Comparison of ENCODE assay signal across 1 cellular context in the genomic region with DNA sequence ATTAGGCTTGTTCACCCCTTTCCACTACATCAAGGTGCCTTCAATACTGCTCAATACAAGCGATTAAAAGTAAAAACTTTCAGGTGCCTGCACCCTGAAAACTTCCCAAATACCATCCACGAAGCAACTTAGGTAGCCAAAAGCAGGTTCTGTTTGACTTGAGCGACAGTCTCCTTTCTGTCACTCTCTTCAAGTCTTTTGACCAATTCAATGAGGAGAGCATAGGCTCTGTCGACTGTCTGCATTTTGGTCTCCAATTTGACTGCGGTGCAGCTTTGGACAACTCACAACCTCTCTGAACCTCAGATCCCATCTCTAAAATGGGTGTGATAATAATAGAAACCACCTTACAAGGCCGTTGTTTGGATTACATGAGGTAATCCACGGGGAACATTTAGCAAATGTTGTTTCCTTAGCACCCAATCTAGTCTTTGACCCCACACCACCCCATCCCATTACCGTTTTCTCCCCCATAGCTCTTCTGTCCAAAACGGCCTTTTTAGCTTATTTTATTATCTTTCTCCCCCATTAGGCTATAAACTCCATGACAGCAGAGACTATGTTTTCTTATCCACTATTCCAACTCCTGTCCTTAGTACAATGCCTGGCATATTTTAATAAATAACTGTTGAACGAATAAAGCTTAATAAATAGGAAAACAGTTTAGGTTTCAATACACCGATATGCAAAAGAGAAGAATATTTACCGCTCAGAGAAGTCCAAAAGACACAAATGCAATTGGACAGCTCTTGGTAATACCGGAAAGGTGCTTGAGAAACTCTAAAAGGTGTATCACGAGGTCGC.
TF ChIP-seq lines count a peak whose summit lies in the region.

No MANE protein-coding gene starts in this region.

TF ChIP-seq in HepG2, 621 proteins besides CTCF, POLR2A, EP300 and RAD21 (continued from another document and continues in another):
- TF ChIP-seq HNRNPK (IDR thresholded peaks at IDR 0.05; ENCODE audit: low read depth, low read length, poor library complexity, severe bottlenecking) (peak; percentile 55), ADNP (CRISPR knock-in tag; IDR thresholded peaks at IDR 0.05) (peak; percentile 91), ZBTB20 (CRISPR knock-in tag; IDR thresholded peaks at IDR 0.05; ENCODE audit: borderline replicate concordance, low read depth) (0 out of 2 replicates have a peak, but pooled peaks have one; percentile 2), ZNF816 (CRISPR knock-in tag; IDR thresholded peaks at IDR 0.05; ENCODE audit: borderline replicate concordance) (peak; percentile 83; the same call in 1 of the 2 replicates), ATF1 (CRISPR knock-in tag; IDR thresholded peaks at IDR 0.05) (peak; percentile 7; the same call in 1 of the 2 replicates), ZNF768 (CRISPR knock-in tag; IDR thresholded peaks at IDR 0.05) (peak; percentile 94; the same call in 1 of the 2 replicates), ASH2L (IDR thresholded peaks at IDR 0.05; ENCODE audit: insufficient read length, low read depth, low read length) (peak; percentile 46), WIZ (CRISPR knock-in tag; IDR thresholded peaks at IDR 0.05) (peak; percentile 11; the same call in 1 of the 2 replicates), CHCHD3 (CRISPR knock-in tag; IDR thresholded peaks at IDR 0.05) (no peak), AHDC1 (CRISPR knock-in tag; IDR thresholded peaks at IDR 0.05; ENCODE audit: borderline replicate concordance) (peak; percentile 42; the same call in 1 of the 2 replicates), ZNF644 (CRISPR knock-in tag; IDR thresholded peaks at IDR 0.05; ENCODE audit: low read depth) (no peak), ZFX (CRISPR knock-in tag; IDR thresholded peaks at IDR 0.05; ENCODE audit: low read depth) (no peak), ZNF629 (CRISPR knock-in tag; conservative IDR thresholded peaks at IDR 0.05) (peak; percentile 99), ETV5 (CRISPR knock-in tag; IDR thresholded peaks at IDR 0.05; ENCODE audit: borderline replicate concordance) (0 out of 2 replicates have a peak, but pooled peaks have one; percentile 25), CREB3 (CRISPR knock-in tag; IDR thresholded peaks at IDR 0.05) (peak; percentile 5; the same call in 1 of the 2 replicates), ZNF709 (CRISPR knock-in tag; IDR thresholded peaks at IDR 0.05) (0 out of 2 replicates have a peak, but pooled peaks have one; percentile 30), SPEN (CRISPR knock-in tag; IDR thresholded peaks at IDR 0.05; ENCODE audit: low read depth) (no peak), HNRNPH1 (optimal IDR thresholded peaks at IDR 0.05; ENCODE audit: low read depth, low read length) (no peak), GTF2F1 (IDR thresholded peaks at IDR 0.05; ENCODE audit: low read length) (0 out of 2 replicates have a peak, but pooled peaks have one; percentile 18), NCOA1 (CRISPR knock-in tag; IDR thresholded peaks at IDR 0.05) (0 out of 2 replicates have a peak, but pooled peaks have one; percentile 11), ZNF788 (CRISPR knock-in tag; IDR thresholded peaks at IDR 0.05; ENCODE audit: borderline replicate concordance) (no peak), ZNF772 (CRISPR knock-in tag; IDR thresholded peaks at IDR 0.05) (peak; percentile 75; the same call in 1 of the 2 replicates), ZNF567 (CRISPR knock-in tag; IDR thresholded peaks at IDR 0.05; ENCODE audit: borderline replicate concordance) (no peak), HIC2 (CRISPR knock-in tag; IDR thresholded peaks at IDR 0.05; ENCODE audit: low read depth) (0 out of 2 replicates have a peak, but pooled peaks have one; percentile 7), ZNF367 (CRISPR knock-in tag; IDR thresholded peaks at IDR 0.05; ENCODE audit: borderline replicate concordance) (no peak), MIER3 (CRISPR knock-in tag; IDR thresholded peaks at IDR 0.05; ENCODE audit: borderline replicate concordance) (peak; percentile 16; the same call in 1 of the 2 replicates), ZNF614 (CRISPR knock-in tag; IDR thresholded peaks at IDR 0.05; ENCODE audit: borderline replicate concordance) (peak; percentile 39), ZNF546 (CRISPR knock-in tag; conservative IDR thresholded peaks at IDR 0.05) (peak; percentile 6; the same call in 1 of the 2 replicates), KDM5A (IDR thresholded peaks at IDR 0.05; ENCODE audit: borderline replicate concordance, low read length) (peak; percentile 20; the same call in 1 of the 2 replicates), MTERF4 (CRISPR knock-in tag; IDR thresholded peaks at IDR 0.05) (0 out of 2 replicates have a peak, but pooled peaks have one; percentile 57), HDAC1 (CRISPR knock-in tag; IDR thresholded peaks at IDR 0.05) (peak; percentile 31; the same call in 1 of the 2 replicates)
- TF ChIP-seq, protein P1, sequence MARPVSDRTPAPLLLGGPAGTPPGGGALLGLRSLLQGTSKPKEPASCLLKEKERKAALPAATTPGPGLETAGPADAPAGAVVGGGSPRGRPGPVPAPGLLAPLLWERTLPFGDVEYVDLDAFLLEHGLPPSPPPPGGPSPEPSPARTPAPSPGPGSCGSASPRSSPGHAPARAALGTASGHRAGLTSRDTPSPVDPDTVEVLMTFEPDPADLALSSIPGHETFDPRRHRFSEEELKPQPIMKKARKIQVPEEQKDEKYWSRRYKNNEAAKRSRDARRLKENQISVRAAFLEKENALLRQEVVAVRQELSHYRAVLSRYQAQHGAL (CRISPR knock-in tag; IDR thresholded peaks at IDR 0.05; ENCODE audit: not compliant biosample characterization), result peak; percentile 6
- TF ChIP-seq, protein P2, sequence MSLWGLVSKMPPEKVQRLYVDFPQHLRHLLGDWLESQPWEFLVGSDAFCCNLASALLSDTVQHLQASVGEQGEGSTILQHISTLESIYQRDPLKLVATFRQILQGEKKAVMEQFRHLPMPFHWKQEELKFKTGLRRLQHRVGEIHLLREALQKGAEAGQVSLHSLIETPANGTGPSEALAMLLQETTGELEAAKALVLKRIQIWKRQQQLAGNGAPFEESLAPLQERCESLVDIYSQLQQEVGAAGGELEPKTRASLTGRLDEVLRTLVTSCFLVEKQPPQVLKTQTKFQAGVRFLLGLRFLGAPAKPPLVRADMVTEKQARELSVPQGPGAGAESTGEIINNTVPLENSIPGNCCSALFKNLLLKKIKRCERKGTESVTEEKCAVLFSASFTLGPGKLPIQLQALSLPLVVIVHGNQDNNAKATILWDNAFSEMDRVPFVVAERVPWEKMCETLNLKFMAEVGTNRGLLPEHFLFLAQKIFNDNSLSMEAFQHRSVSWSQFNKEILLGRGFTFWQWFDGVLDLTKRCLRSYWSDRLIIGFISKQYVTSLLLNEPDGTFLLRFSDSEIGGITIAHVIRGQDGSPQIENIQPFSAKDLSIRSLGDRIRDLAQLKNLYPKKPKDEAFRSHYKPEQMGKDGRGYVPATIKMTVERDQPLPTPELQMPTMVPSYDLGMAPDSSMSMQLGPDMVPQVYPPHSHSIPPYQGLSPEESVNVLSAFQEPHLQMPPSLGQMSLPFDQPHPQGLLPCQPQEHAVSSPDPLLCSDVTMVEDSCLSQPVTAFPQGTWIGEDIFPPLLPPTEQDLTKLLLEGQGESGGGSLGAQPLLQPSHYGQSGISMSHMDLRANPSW (CRISPR knock-in tag; IDR thresholded peaks at IDR 0.05; ENCODE audit: borderline replicate concordance), result 0 out of 2 replicates have a peak, but pooled peaks have one; percentile 70
- TF ChIP-seq, protein P3, sequence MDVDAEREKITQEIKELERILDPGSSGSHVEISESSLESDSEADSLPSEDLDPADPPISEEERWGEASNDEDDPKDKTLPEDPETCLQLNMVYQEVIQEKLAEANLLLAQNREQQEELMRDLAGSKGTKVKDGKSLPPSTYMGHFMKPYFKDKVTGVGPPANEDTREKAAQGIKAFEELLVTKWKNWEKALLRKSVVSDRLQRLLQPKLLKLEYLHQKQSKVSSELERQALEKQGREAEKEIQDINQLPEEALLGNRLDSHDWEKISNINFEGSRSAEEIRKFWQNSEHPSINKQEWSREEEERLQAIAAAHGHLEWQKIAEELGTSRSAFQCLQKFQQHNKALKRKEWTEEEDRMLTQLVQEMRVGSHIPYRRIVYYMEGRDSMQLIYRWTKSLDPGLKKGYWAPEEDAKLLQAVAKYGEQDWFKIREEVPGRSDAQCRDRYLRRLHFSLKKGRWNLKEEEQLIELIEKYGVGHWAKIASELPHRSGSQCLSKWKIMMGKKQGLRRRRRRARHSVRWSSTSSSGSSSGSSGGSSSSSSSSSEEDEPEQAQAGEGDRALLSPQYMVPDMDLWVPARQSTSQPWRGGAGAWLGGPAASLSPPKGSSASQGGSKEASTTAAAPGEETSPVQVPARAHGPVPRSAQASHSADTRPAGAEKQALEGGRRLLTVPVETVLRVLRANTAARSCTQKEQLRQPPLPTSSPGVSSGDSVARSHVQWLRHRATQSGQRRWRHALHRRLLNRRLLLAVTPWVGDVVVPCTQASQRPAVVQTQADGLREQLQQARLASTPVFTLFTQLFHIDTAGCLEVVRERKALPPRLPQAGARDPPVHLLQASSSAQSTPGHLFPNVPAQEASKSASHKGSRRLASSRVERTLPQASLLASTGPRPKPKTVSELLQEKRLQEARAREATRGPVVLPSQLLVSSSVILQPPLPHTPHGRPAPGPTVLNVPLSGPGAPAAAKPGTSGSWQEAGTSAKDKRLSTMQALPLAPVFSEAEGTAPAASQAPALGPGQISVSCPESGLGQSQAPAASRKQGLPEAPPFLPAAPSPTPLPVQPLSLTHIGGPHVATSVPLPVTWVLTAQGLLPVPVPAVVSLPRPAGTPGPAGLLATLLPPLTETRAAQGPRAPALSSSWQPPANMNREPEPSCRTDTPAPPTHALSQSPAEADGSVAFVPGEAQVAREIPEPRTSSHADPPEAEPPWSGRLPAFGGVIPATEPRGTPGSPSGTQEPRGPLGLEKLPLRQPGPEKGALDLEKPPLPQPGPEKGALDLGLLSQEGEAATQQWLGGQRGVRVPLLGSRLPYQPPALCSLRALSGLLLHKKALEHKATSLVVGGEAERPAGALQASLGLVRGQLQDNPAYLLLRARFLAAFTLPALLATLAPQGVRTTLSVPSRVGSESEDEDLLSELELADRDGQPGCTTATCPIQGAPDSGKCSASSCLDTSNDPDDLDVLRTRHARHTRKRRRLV (CRISPR knock-in tag; IDR thresholded peaks at IDR 0.05), result peak; percentile 15; the same call in 1 of the 2 replicates
